ENCODE assay signal across 21 cellular contexts in genomic region chr2:2520396-2520795, GRCh38.
"Had no signal": no experiment of that assay in that cellular context is flagged by ENCODE, and none has a peak within 500 bp of the region (broad histone marks: within the 10 kb centered on the region; RNA-seq: fewer than 3 reads in every experiment).

No MANE protein-coding gene starts in this region.

- H3K4me3 Mint-ChIP-seq: activated B cell treated with CpG ODN at 0.5 μM for 24 hours; activated CD8-positive, alpha-beta T cell treated with anti-CD3 and anti-CD28 coated beads for 36 hours; activated naive CD8-positive, alpha-beta T cell treated with anti-CD3 and anti-CD28 coated beads, Interleukin-2, amount 10 ng/mL, durations not matched to agents 7 days and 5 days; activated T-cell treated with anti-CD3 and anti-CD28 coated beads, Interleukin-2, amount 50 U/mL, for 24 hours; stimulated activated memory B cell treated with anti-CD40 and anti-IgM and Interleukin-4, amounts not matched to agents 10 μg/mL and 1 μg/mL and 100 μg/mL, for 72 hours had no signal

- H3K4me3 ChIP-seq: esophagus muscularis mucosa, gastroesophageal sphincter, heart right ventricle, lung, ovary, psoas muscle, right lobe of liver, testis, upper lobe of right lung had no signal

- H3K4me1 ChIP-seq: right lobe of liver, testis, upper lobe of right lung had no signal

- H3K27ac Mint-ChIP-seq: activated B cell treated with CpG ODN at 0.5 μM for 24 hours; activated CD8-positive, alpha-beta T cell treated with anti-CD3 and anti-CD28 coated beads for 36 hours; activated naive CD8-positive, alpha-beta T cell treated with anti-CD3 and anti-CD28 coated beads, Interleukin-2, amount 10 ng/mL, durations not matched to agents 7 days and 5 days; activated T-cell treated with anti-CD3 and anti-CD28 coated beads, Interleukin-2, amount 50 U/mL, for 24 hours; activated T-helper 2 cell treated with anti-CD3 and anti-CD28 coated beads, Interferon-gamma antibody, Interleukin-2, Interleukin-4, amounts not matched to agents 10 μg/mL and 5 μg/mL and 100 μg/mL, durations not matched to agents 14 hours and 24 hours and 36 hours; stimulated activated memory B cell treated with anti-CD40 and anti-IgM and Interleukin-4, amounts not matched to agents 10 μg/mL and 1 μg/mL and 100 μg/mL, for 72 hours had no signal

- ATAC-seq: activated CD8-positive, alpha-beta T cell treated with anti-CD3 and anti-CD28 coated beads for 36 hours; gastroesophageal sphincter; heart right ventricle; psoas muscle; stimulated activated memory B cell treated with anti-CD40 and anti-IgM and Interleukin-4, amounts not matched to agents 10 μg/mL and 1 μg/mL and 100 μg/mL, for 72 hours; upper lobe of right lung had no signal

- H3K27ac ChIP-seq: esophagus muscularis mucosa, gastroesophageal sphincter, heart right ventricle, ovary, psoas muscle, right lobe of liver, testis, upper lobe of right lung had no signal

- H3K36me3 Mint-ChIP-seq: activated naive CD8-positive, alpha-beta T cell treated with anti-CD3 and anti-CD28 coated beads, Interleukin-2, amount 10 ng/mL, durations not matched to agents 7 days and 5 days; stimulated activated memory B cell treated with anti-CD40 and anti-IgM and Interleukin-4, amounts not matched to agents 10 μg/mL and 1 μg/mL and 100 μg/mL, for 72 hours had no signal

- H3K27me3 ChIP-seq: esophagus muscularis mucosa, gastroesophageal sphincter, ovary, right lobe of liver, testis, upper lobe of right lung had no signal

- DNase-seq: activated B cell treated with CpG ODN at 0.5 μM for 24 hours; activated CD4-positive, alpha-beta T cell treated with anti-CD3 and anti-CD28 coated beads for 4 hours; activated CD8-positive, alpha-beta T cell treated with anti-CD3 and anti-CD28 coated beads for 36 hours; activated naive CD4-positive, alpha-beta T cell treated with Interleukin-2 at 50 U/mL for 16 hours; activated naive CD8-positive, alpha-beta T cell treated with anti-CD3 and anti-CD28 coated beads, Interleukin-2, amount 10 ng/mL, durations not matched to agents 7 days and 5 days; activated T-cell treated with anti-CD3 and anti-CD28 coated beads, Interleukin-2, amount 50 U/mL, for 24 hours; amygdala; central memory CD4-positive, alpha-beta T cell; heart right ventricle; midbrain; ovary; psoas muscle; right lobe of liver; stimulated activated CD4-positive, alpha-beta T cell treated with anti-CD3 and anti-CD28 coated beads, Interleukin-4, amount 100 ng/mL, for 24 hours; testis; upper lobe of right lung had no signal

- H3K27me3 Mint-ChIP-seq: activated B cell treated with CpG ODN at 0.5 μM for 24 hours; activated naive CD8-positive, alpha-beta T cell treated with anti-CD3 and anti-CD28 coated beads, Interleukin-2, amount 10 ng/mL, durations not matched to agents 7 days and 5 days; activated T-cell treated with anti-CD3 and anti-CD28 coated beads, Interleukin-2, amount 50 U/mL, for 24 hours; stimulated activated memory B cell treated with anti-CD40 and anti-IgM and Interleukin-4, amounts not matched to agents 10 μg/mL and 1 μg/mL and 100 μg/mL, for 72 hours had no signal

- H3K9me3 Mint-ChIP-seq: activated naive CD8-positive, alpha-beta T cell treated with anti-CD3 and anti-CD28 coated beads, Interleukin-2, amount 10 ng/mL, durations not matched to agents 7 days and 5 days; activated T-cell treated with anti-CD3 and anti-CD28 coated beads, Interleukin-2, amount 50 U/mL, for 24 hours; activated T-helper 2 cell treated with anti-CD3 and anti-CD28 coated beads, Interferon-gamma antibody, Interleukin-2, Interleukin-4, amounts not matched to agents 10 μg/mL and 5 μg/mL and 100 μg/mL, durations not matched to agents 14 hours and 24 hours and 36 hours had no signal

- H3K36me3 ChIP-seq: esophagus muscularis mucosa, gastroesophageal sphincter, heart right ventricle, ovary, right lobe of liver, upper lobe of right lung had no signal

- H3K9me3 ChIP-seq: esophagus muscularis mucosa, gastroesophageal sphincter, heart right ventricle, ovary, psoas muscle, right lobe of liver, testis, upper lobe of right lung had no signal

- H3K4me1 Mint-ChIP-seq: activated B cell treated with CpG ODN at 0.5 μM for 24 hours; activated naive CD8-positive, alpha-beta T cell treated with anti-CD3 and anti-CD28 coated beads, Interleukin-2, amount 10 ng/mL, durations not matched to agents 7 days and 5 days; stimulated activated memory B cell treated with anti-CD40 and anti-IgM and Interleukin-4, amounts not matched to agents 10 μg/mL and 1 μg/mL and 100 μg/mL, for 72 hours had no signal
